Comparison of ENCODE assay signal across 26 cellular contexts in genomic region chr5:39205550-39205949, GRCh38. TPM values are rescaled to one million over a fixed set of nuclear protein-coding genes. Genes with fewer than 3 reads are reported as not detected.
DNase-seq lines count a peak whose midpoint lies in the region; ATAC-seq and TF ChIP-seq lines count a peak whose summit lies in the region.
"Had no signal": no experiment of that assay in that cellular context is flagged by ENCODE, and none has a peak within 500 bp of the region (broad histone marks: within the 10 kb centered on the region; RNA-seq: fewer than 3 reads in every experiment).

No MANE protein-coding gene starts in this region.

- H3K36me3 ChIP-seq in Peyer's patch (no peaks in the 10 kb centered on the region), tibial nerve (no peaks in the 10 kb centered on the region)
- H3K36me3 ChIP-seq: thoracic aorta, vagina had no signal

- peaks cover 0 to 2% of the 10 kb centered on the region in 2 donors for H3K36me3 Mint-ChIP-seq in activated T-cell treated with anti-CD3 and anti-CD28 coated beads, Interleukin-2, amount 50 U/mL, for 72 hours (ENCODE audit: insufficient read depth in 2 of 2)
- H3K36me3 Mint-ChIP-seq in activated naive CD8-positive, alpha-beta T cell: no peaks in the 10 kb centered on the region
- no peaks in the 10 kb centered on the region for H3K36me3 Mint-ChIP-seq in natural killer cell treated with Interleukin-12 subunit alpha and Interleukin-12 subunit beta and Interleukin-15 and Interleukin-18, amount 100 ng/mL, for 72 hours
- H3K36me3 Mint-ChIP-seq: memory B cell; stimulated activated naive B cell treated with anti-CD40 and anti-IgM and Interleukin-4, amounts not matched to agents 10 μg/mL and 1 μg/mL and 100 μg/mL, for 72 hours had no signal

- H3K9me3 ChIP-seq in Peyer's patch (no peaks in the 10 kb centered on the region), tibial nerve (no peaks in the 10 kb centered on the region)
- H3K9me3 ChIP-seq: body of pancreas, thoracic aorta, vagina had no signal

- H3K27me3 ChIP-seq in Peyer's patch (no peaks in the 10 kb centered on the region), tibial nerve (no peaks in the 10 kb centered on the region)
- H3K27me3 ChIP-seq: body of pancreas, vagina had no signal

- no peak for TF ChIP-seq POLR2A in Peyer's patch (IDR thresholded peaks at IDR 0.05)
- no peak for TF ChIP-seq POLR2A in tibial nerve (IDR thresholded peaks at IDR 0.05)

- peak overlapping the region; percentile 98 for H3K27ac Mint-ChIP-seq in activated T-cell treated with anti-CD3 and anti-CD28 coated beads, Interleukin-2, amount 50 U/mL, for 72 hours
- H3K27ac Mint-ChIP-seq in activated naive CD8-positive, alpha-beta T cell: peak overlapping the region; percentile 99
- H3K27ac Mint-ChIP-seq in natural killer cell treated with Interleukin-12 subunit alpha and Interleukin-12 subunit beta and Interleukin-15 and Interleukin-18, amount 100 ng/mL, for 72 hours: peak overlapping the region; percentile 98 to 99
- H3K27ac Mint-ChIP-seq: memory B cell; stimulated activated naive B cell treated with anti-CD40 and anti-IgM and Interleukin-4, amounts not matched to agents 10 μg/mL and 1 μg/mL and 100 μg/mL, for 72 hours had no signal

- no peak overlapping the region for H3K4me3 ChIP-seq in Peyer's patch
- no peak overlapping the region for H3K4me3 ChIP-seq in tibial nerve
- H3K4me3 ChIP-seq: body of pancreas, GM12878, smooth muscle cell, thoracic aorta, vagina had no signal

- no peaks in the 10 kb centered on the region for H3K9me3 Mint-ChIP-seq in activated T-cell treated with anti-CD3 and anti-CD28 coated beads, Interleukin-2, amount 50 U/mL, for 72 hours
- no peaks in the 10 kb centered on the region for H3K9me3 Mint-ChIP-seq in activated naive CD8-positive, alpha-beta T cell (ENCODE audit: low read depth)
- H3K9me3 Mint-ChIP-seq in natural killer cell treated with Interleukin-12 subunit alpha and Interleukin-12 subunit beta and Interleukin-15 and Interleukin-18, amount 100 ng/mL, for 72 hours: peaks cover 2% of the 10 kb centered on the region
- H3K9me3 Mint-ChIP-seq: memory B cell; stimulated activated naive B cell treated with anti-CD40 and anti-IgM and Interleukin-4, amounts not matched to agents 10 μg/mL and 1 μg/mL and 100 μg/mL, for 72 hours had no signal

- 83 to 91% methylated on average over 3 of the region's 3 CpGs for WGBS in tibial nerve, 2 donors

- H3K27me3 Mint-ChIP-seq in activated T-cell treated with anti-CD3 and anti-CD28 coated beads, Interleukin-2, amount 50 U/mL, for 72 hours (ENCODE audit: low read depth): no peaks in the 10 kb centered on the region
- H3K27me3 Mint-ChIP-seq in activated naive CD8-positive, alpha-beta T cell: no peaks in the 10 kb centered on the region
- H3K27me3 Mint-ChIP-seq in natural killer cell treated with Interleukin-12 subunit alpha and Interleukin-12 subunit beta and Interleukin-15 and Interleukin-18, amount 100 ng/mL, for 72 hours: no peaks in the 10 kb centered on the region
- H3K27me3 Mint-ChIP-seq: memory B cell had no signal

- DNase-seq in activated T-cell treated with anti-CD3 and anti-CD28 coated beads, Interleukin-2, amount 50 U/mL, for 72 hours: no peak
- DNase-seq in activated T-cell treated with anti-CD3 and anti-CD28 coated beads, Interleukin-2, amount 50 U/mL, for 1 hour: no peak
- DNase-seq in Peyer's patch (no peak), tibial nerve (ENCODE audit: low spot score in 2 of 2) (no peak)
- DNase-seq in natural killer cell treated with Interleukin-12 subunit alpha and Interleukin-12 subunit beta and Interleukin-15 and Interleukin-18, amount 100 ng/mL, for 72 hours (ENCODE audit: low spot score): no peak
- DNase-seq: body of pancreas; Calu3; effector CD4-positive, alpha-beta T cell; foreskin fibroblast; H7; left colon; MV-4-11; NCI-H1930; NCI-H526; stimulated activated CD4-positive, alpha-beta T cell treated with anti-CD3 and anti-CD28 coated beads, Interleukin-4, amount 100 ng/mL, for 1 hour; stimulated activated naive B cell treated with anti-CD40 and anti-IgM and Interleukin-4, amounts not matched to agents 10 μg/mL and 1 μg/mL and 100 μg/mL, for 72 hours had no signal

- TF ChIP-seq CTCF in Peyer's patch (IDR thresholded peaks at IDR 0.05) (no peak), tibial nerve (IDR thresholded peaks at IDR 0.05) (no peak)

- H3K4me1 ChIP-seq in Peyer's patch (no peaks in the 10 kb centered on the region), tibial nerve (peaks cover 0 to 14% (median 0%) of the 10 kb centered on the region in 4 donors)
- H3K4me1 ChIP-seq: body of pancreas had no signal

- peaks cover 83% of the 10 kb centered on the region for H3K4me1 Mint-ChIP-seq in activated T-cell treated with anti-CD3 and anti-CD28 coated beads, Interleukin-2, amount 50 U/mL, for 72 hours (ENCODE audit: low read depth)
- peaks cover 89% of the 10 kb centered on the region for H3K4me1 Mint-ChIP-seq in activated naive CD8-positive, alpha-beta T cell (ENCODE audit: low read depth)
- peaks cover 70 to 87% of the 10 kb centered on the region in 2 donors for H3K4me1 Mint-ChIP-seq in natural killer cell treated with Interleukin-12 subunit alpha and Interleukin-12 subunit beta and Interleukin-15 and Interleukin-18, amount 100 ng/mL, for 72 hours (ENCODE audit: low read depth in 2 of 2)

- peak overlapping the region; percentile 50 to 74 (median 64) for H3K27ac ChIP-seq in Peyer's patch
- no peak overlapping the region for H3K27ac ChIP-seq in tibial nerve
- H3K27ac ChIP-seq: body of pancreas, KMS-11, thoracic aorta, vagina had no signal

- no peak for TF ChIP-seq EP300 in tibial nerve (IDR thresholded peaks at IDR 0.05)

- ATAC-seq in activated T-cell treated with anti-CD3 and anti-CD28 coated beads, Interleukin-2, amount 50 U/mL, for 72 hours (replicated peaks in 1 of 2): no peak
- ATAC-seq in natural killer cell treated with Interleukin-12 subunit alpha and Interleukin-12 subunit beta and Interleukin-15 and Interleukin-18, amount 100 ng/mL, for 72 hours: no peak
- ATAC-seq in GM19324 (IDR thresholded peaks at IDR 0.05; ENCODE audit: low FRiP score, unreplicated experiment): no peak
- ATAC-seq in HG03439 (IDR thresholded peaks at IDR 0.05; ENCODE audit: unreplicated experiment): no peak
- ATAC-seq: body of pancreas; GM12878; left colon; stimulated activated naive B cell treated with anti-CD40 and anti-IgM and Interleukin-4, amounts not matched to agents 10 μg/mL and 1 μg/mL and 100 μg/mL, for 72 hours had no signal

- peak overlapping the region; percentile 93 to 95 for H3K4me3 Mint-ChIP-seq in activated T-cell treated with anti-CD3 and anti-CD28 coated beads, Interleukin-2, amount 50 U/mL, for 72 hours
- peak overlapping the region; percentile 93 for H3K4me3 Mint-ChIP-seq in activated naive CD8-positive, alpha-beta T cell
- peak overlapping the region; percentile 16 for H3K4me3 Mint-ChIP-seq in natural killer cell treated with Interleukin-12 subunit alpha and Interleukin-12 subunit beta and Interleukin-15 and Interleukin-18, amount 100 ng/mL, for 72 hours
- H3K4me3 Mint-ChIP-seq: memory B cell; stimulated activated naive B cell treated with anti-CD40 and anti-IgM and Interleukin-4, amounts not matched to agents 10 μg/mL and 1 μg/mL and 100 μg/mL, for 72 hours had no signal

RNA-seq across cellular contexts. Expression of gene FYB1, which starts 13.8 kb away (rescaled TPM):
- 100 to 1,000 TPM; 127 to 131 TPM for total RNA-seq in activated T-cell treated with anti-CD3 and anti-CD28 coated beads, Interleukin-2, amount 50 U/mL, for 72 hours
- total RNA-seq in Peyer's patch (100 to 1,000 TPM in 1 of 4 donors, 10 to 100 TPM in 3; 12.1 to 184 (median 17.6) TPM), tibial nerve (10 to 100 TPM in 2 of 4 donors, 1 to 10 TPM in 2; 6.7 to 25.1 (median 16.3) TPM)
- 10 to 100 TPM; 71.9 to 72.8 TPM for total RNA-seq in natural killer cell treated with Interleukin-12 subunit alpha and Interleukin-12 subunit beta and Interleukin-15 and Interleukin-18, amount 100 ng/mL, for 72 hours
- total RNA-seq: chondrocyte, H7 had no signal

Comparison
In these comparisons a context has a peak if more than half of its experiments do, and no peak if none do; other contexts are left out.
1. H3K4me3 Mint-ChIP-seq: peak in every context shown above with its lines; median percentile 94 in activated T-cell treated with anti-CD3 and anti-CD28 coated beads, Interleukin-2, amount 50 U/mL, for 72 hours; 93 in activated naive CD8-positive, alpha-beta T cell; 16 in natural killer cell treated with Interleukin-12 subunit alpha and Interleukin-12 subunit beta and Interleukin-15 and Interleukin-18, amount 100 ng/mL, for 72 hours.
2. H3K27ac ChIP-seq: peak in Peyer's patch (4 of 4); none in tibial nerve (0 of 4).
3. Peak in every context shown above with its lines, with median percentiles within 50 percentile points of each other: H3K27ac Mint-ChIP-seq.